In genomic region chr2:215635788-215636139, GRCh38 we compare ENCODE assay signal across 1 cellular context.
TF ChIP-seq lines count a peak whose summit lies in the region.

No MANE protein-coding gene starts in this region.

TF ChIP-seq in GM23338, 12 proteins besides CTCF, POLR2A, EP300 and RAD21 (continued from another document):
- TF ChIP-seq REST (IDR thresholded peaks at IDR 0.05; ENCODE audit: unreplicated experiment) (no peak), CREB1 (CRISPR knock-in tag; IDR thresholded peaks at IDR 0.05; ENCODE audit: low read depth) (no peak), EZH2phosphoT487 (IDR thresholded peaks at IDR 0.05; ENCODE audit: unreplicated experiment) (no peak), STAT1 (IDR thresholded peaks at IDR 0.05; ENCODE audit: unreplicated experiment) (no peak), ZNF114 (CRISPR knock-in tag; IDR thresholded peaks at IDR 0.05) (no peak), ZNF462 (CRISPR knock-in tag; IDR thresholded peaks at IDR 0.05) (no peak), POLR2AphosphoS5 (IDR thresholded peaks at IDR 0.05; ENCODE audit: low read depth) (no peak), NANOG (IDR thresholded peaks at IDR 0.05; ENCODE audit: borderline replicate concordance) (no peak), EZH2 (IDR thresholded peaks at IDR 0.05; ENCODE audit: low read depth, unreplicated experiment) (no peak), JUNB (IDR thresholded peaks at IDR 0.05; ENCODE audit: unreplicated experiment) (no peak), ZNF331 (CRISPR knock-in tag; IDR thresholded peaks at IDR 0.05; ENCODE audit: low read depth) (no peak)
